11 cellular contexts compared by ENCODE assay signal in genomic region chr2:47357475-47357874, GRCh38. TPM values are rescaled to one million over a fixed set of nuclear protein-coding genes. Genes with fewer than 3 reads are reported as not detected.
DNase-seq lines count a peak whose midpoint lies in the region; ATAC-seq, FAIRE-seq and TF ChIP-seq lines count a peak whose summit lies in the region.
"Had no signal": no experiment of that assay in that cellular context is flagged by ENCODE, and none has a peak within 500 bp of the region (broad histone marks: within the 10 kb centered on the region; RNA-seq: fewer than 3 reads in every experiment).

No MANE protein-coding gene starts in this region.

- H3K4me3 ChIP-seq in HCT116 (replicated peaks in 1 of 2; ENCODE audit: low read depth in 1 of 2, low read length in 2 of 2) (peak overlapping the region in 1 of 2 experiments; percentile 10; a peak in 1 of 4 replicates), Peyer's patch (no peak overlapping the region), fibroblast of lung (replicated peaks in 1 of 4; ENCODE audit: control extremely low read depth in 1 of 4, insufficient read depth in 1 of 4, low read depth in 3 of 4, low read length in 4 of 4) (no peak overlapping the region), small intestine (ENCODE audit: low read depth in 1 of 2, low read length in 2 of 2) (no peak overlapping the region)
- H3K4me3 ChIP-seq: gastrocnemius medialis had no signal

- H3K36me3 ChIP-seq in HCT116 (ENCODE audit: control insufficient read depth in 1 of 2, insufficient read depth in 2 of 2, low read length in 2 of 2) (no peaks in the 10 kb centered on the region), Peyer's patch (no peaks in the 10 kb centered on the region), fibroblast of lung (ENCODE audit: control insufficient read depth, insufficient read depth, low read length) (no peaks in the 10 kb centered on the region), small intestine (ENCODE audit: control insufficient read depth in 2 of 2, insufficient read depth in 2 of 2, low read length in 2 of 2) (no peaks in the 10 kb centered on the region)
- H3K36me3 ChIP-seq: gastrocnemius medialis had no signal

- H3K9ac ChIP-seq in HCT116 (ENCODE audit: low read length) (0 out of 2 replicates have a peak overlapping the region, but pooled peaks have one; percentile 24), fibroblast of lung (ENCODE audit: insufficient read depth, low read length) (no peak overlapping the region)

- CTCF ChIA-PET in HCT116 (lab: Charles Lee): interaction anchor here (0.7 kb wide), 1 partner anchor 10 kb away, joined by 3 read pairs; no protein-coding TSS in a partner anchor

- TF ChIP-seq RAD21 in HCT116 (IDR thresholded peaks at IDR 0.05; ENCODE audit: low read depth): no peak

- H3K27ac ChIP-seq in HCT116 (ENCODE audit: low read depth, low read length) (peak overlapping the region; percentile 72), Peyer's patch (peak overlapping the region in 3 of 4 donors; percentile 50 to 94 (median 89)), fibroblast of lung (ENCODE audit: insufficient read depth, low read length) (no peak overlapping the region), small intestine (ENCODE audit: low read depth in 1 of 2, low read length in 1 of 2) (peak overlapping the region; percentile 72 to 75)
- H3K27ac ChIP-seq: gastrocnemius medialis had no signal

- FAIRE-seq in small intestine (lab: Jason Lieb, UNC): no peak

- 21 to 53% (median 27%) methylated on average over 4 of the region's 4 CpGs for WGBS in small intestine, 3 donors

- POLR2A ChIA-PET in HCT116 (lab: Charles Lee): no interaction called here

- H4K20me1 ChIP-seq in HCT116 (ENCODE audit: insufficient read depth): no peaks in the 10 kb centered on the region
- no peaks in the 10 kb centered on the region for H4K20me1 ChIP-seq in fibroblast of lung (ENCODE audit: control insufficient read depth, extremely low read depth, insufficient read depth, low read length)

- H3K27me3 ChIP-seq in HCT116 (ENCODE audit: insufficient read depth, low read length) (no peaks in the 10 kb centered on the region), Peyer's patch (no peaks in the 10 kb centered on the region), fibroblast of lung (ENCODE audit: control insufficient read depth, insufficient read depth, low read length) (no peaks in the 10 kb centered on the region), small intestine (ENCODE audit: control insufficient read depth in 2 of 2, insufficient read depth in 2 of 2, low read length in 2 of 2) (no peaks in the 10 kb centered on the region)
- H3K27me3 ChIP-seq: gastrocnemius medialis had no signal

- TF ChIP-seq CTCF in HCT116 (IDR thresholded peaks at IDR 0.05 in 2 of 3, conservative IDR thresholded peaks at IDR 0.05 in 1 of 3; ENCODE audit: borderline replicate concordance in 1 of 3, insufficient read depth in 1 of 3, low read depth in 2 of 3, low read length in 2 of 3): no peak
- TF ChIP-seq CTCF in Peyer's patch (IDR thresholded peaks at IDR 0.05): no peak
- TF ChIP-seq CTCF in fibroblast of lung (conservative IDR thresholded peaks at IDR 0.05 in 1 of 2, IDR thresholded peaks at IDR 0.05 in 1 of 2; ENCODE audit: low read depth in 1 of 2, low read length in 2 of 2): no peak

- H2AFZ ChIP-seq in HCT116 (ENCODE audit: low read depth, low read length, poor library complexity, severe bottlenecking) (peak overlapping the region; percentile 3), fibroblast of lung (ENCODE audit: low read length) (no peak overlapping the region)

- no TSS peak for BruUV-seq in HCT116 (replicated peaks; lab: Mats Ljungman, UMichigan)

- ATAC-seq in HCT116 (no peak), GM18909 (IDR thresholded peaks at IDR 0.05; ENCODE audit: poor library complexity, unreplicated experiment) (no peak), GM21825 (IDR thresholded peaks at IDR 0.05; ENCODE audit: unreplicated experiment) (no peak)
- ATAC-seq: gastrocnemius medialis, Panc1 had no signal

- H3K9me2 ChIP-seq in HCT116 (ENCODE audit: insufficient read depth): no peaks in the 10 kb centered on the region

- H3K4me1 ChIP-seq in HCT116 (ENCODE audit: control insufficient read depth in 1 of 2, insufficient read depth in 2 of 2, low read length in 2 of 2): peaks cover 44 to 65% of the 10 kb centered on the region in 2 experiments
- peaks cover 0 to 53% (median 3%) of the 10 kb centered on the region in 4 donors for H3K4me1 ChIP-seq in Peyer's patch
- peaks cover 4% of the 10 kb centered on the region for H3K4me1 ChIP-seq in fibroblast of lung (ENCODE audit: control insufficient read depth, extremely low read depth, insufficient read depth, low read length)
- H3K4me1 ChIP-seq in small intestine (ENCODE audit: control insufficient read depth in 2 of 2, insufficient read depth in 1 of 2, low read depth in 1 of 2, low read length in 1 of 2): peaks cover 0 to 6% of the 10 kb centered on the region in 2 donors
- H3K4me1 ChIP-seq: gastrocnemius medialis had no signal

- RAD21 ChIA-PET in HCT116 (lab: Charles Lee; ENCODE audit: low non-redundant PET in 1 of 2, low total read pairs in 2 of 2, uncharacterized antibody in 2 of 2, unreplicated experiment in 2 of 2): interaction anchor here in 1 of 2 experiments (1.2 kb wide), 1 partner anchor 17 kb away, joined by 3 read pairs; no protein-coding TSS in a partner anchor

- no peaks in the 10 kb centered on the region for H3K9me3 ChIP-seq in HCT116 (ENCODE audit: control insufficient read depth in 1 of 2, insufficient read depth in 1 of 2, low read depth in 1 of 2, low read length in 2 of 2)
- H3K9me3 ChIP-seq in Peyer's patch: no peaks in the 10 kb centered on the region
- no peaks in the 10 kb centered on the region for H3K9me3 ChIP-seq in fibroblast of lung (ENCODE audit: control insufficient read depth, insufficient read depth, low read depth, low read length)
- no peaks in the 10 kb centered on the region for H3K9me3 ChIP-seq in small intestine (ENCODE audit: control insufficient read depth, low read depth)
- H3K9me3 ChIP-seq: gastrocnemius medialis had no signal

- H3K79me2 ChIP-seq in HCT116 (ENCODE audit: insufficient read depth, low read length) (no peaks in the 10 kb centered on the region), fibroblast of lung (ENCODE audit: control insufficient read depth, insufficient read depth, low read length) (no peaks in the 10 kb centered on the region)

- DNase-seq in HCT116 (ENCODE audit: low read depth, low spot score) (no peak), Peyer's patch (peak in 1 of 3 donors; percentile 79), fibroblast of lung (ENCODE audit: low read depth in 2 of 2) (peak; percentile 49 to 89), small intestine (peak; percentile 96), NCI-H2107 (lab: John Stamatoyannopoulos, UW) (no peak)
- DNase-seq: activated CD4-positive, alpha-beta T cell treated with anti-CD3 and anti-CD28 coated beads for 4 hours; gastrocnemius medialis had no signal

- TF ChIP-seq POLR2A in HCT116 (IDR thresholded peaks at IDR 0.05; ENCODE audit: borderline replicate concordance, extremely low read depth, insufficient read depth, insufficient read length) (no peak), Peyer's patch (IDR thresholded peaks at IDR 0.05) (peak in 1 of 2 donors; percentile 64)

- intact Hi-C loops in HCT116 (cut with micrococcal nuclease): no loop called here

- H3K4me2 ChIP-seq in HCT116 (ENCODE audit: low read length) (peak overlapping the region; percentile 66), fibroblast of lung (ENCODE audit: extremely low read depth, insufficient read depth, low read length) (peak overlapping the region; percentile 9)

TF ChIP-seq in HCT116, 20 proteins besides CTCF, POLR2A, EP300 and RAD21:
- TF ChIP-seq SIN3A (IDR thresholded peaks at IDR 0.05; ENCODE audit: low read depth) (no peak), CBX3 (IDR thresholded peaks at IDR 0.05; ENCODE audit: low read depth) (no peak), POLR2AphosphoS5 (IDR thresholded peaks at IDR 0.05; ENCODE audit: low read depth, low read length) (peak; percentile 24; the same call in 1 of the 2 replicates), SP1 (IDR thresholded peaks at IDR 0.05; ENCODE audit: low read depth) (peak; percentile 41; the same call in 1 of the 2 replicates), ZFX (IDR thresholded peaks at IDR 0.05) (no peak)
- TF ChIP-seq, protein P1, sequence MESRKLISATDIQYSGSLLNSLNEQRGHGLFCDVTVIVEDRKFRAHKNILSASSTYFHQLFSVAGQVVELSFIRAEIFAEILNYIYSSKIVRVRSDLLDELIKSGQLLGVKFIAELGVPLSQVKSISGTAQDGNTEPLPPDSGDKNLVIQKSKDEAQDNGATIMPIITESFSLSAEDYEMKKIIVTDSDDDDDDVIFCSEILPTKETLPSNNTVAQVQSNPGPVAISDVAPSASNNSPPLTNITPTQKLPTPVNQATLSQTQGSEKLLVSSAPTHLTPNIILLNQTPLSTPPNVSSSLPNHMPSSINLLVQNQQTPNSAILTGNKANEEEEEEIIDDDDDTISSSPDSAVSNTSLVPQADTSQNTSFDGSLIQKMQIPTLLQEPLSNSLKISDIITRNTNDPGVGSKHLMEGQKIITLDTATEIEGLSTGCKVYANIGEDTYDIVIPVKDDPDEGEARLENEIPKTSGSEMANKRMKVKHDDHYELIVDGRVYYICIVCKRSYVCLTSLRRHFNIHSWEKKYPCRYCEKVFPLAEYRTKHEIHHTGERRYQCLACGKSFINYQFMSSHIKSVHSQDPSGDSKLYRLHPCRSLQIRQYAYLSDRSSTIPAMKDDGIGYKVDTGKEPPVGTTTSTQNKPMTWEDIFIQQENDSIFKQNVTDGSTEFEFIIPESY (IDR thresholded peaks at IDR 0.05; ENCODE audit: extremely low read depth, insufficient replicate concordance, low read length): no peak

RNA-seq across cellular contexts. Expression of gene EPCAM, which starts 11.6 kb away (rescaled TPM):
- total RNA-seq in HCT116 (2021; ENCODE audit: unreplicated experiment) (274 TPM), Peyer's patch (100 to 1,000 TPM in 3 of 4 donors, 10 to 100 TPM in 1; 62.7 to 969 (median 724) TPM), fibroblast of lung (0.50 and 1.0 TPM in 2 replicates)
- polyA plus RNA-seq in HCT116 (2012): 191 and 235 TPM in 2 replicates
- polyA plus RNA-seq in fibroblast of lung (0.23 and 0.34 TPM in 2 replicates), small intestine (100 to 1,000 TPM; 580 to 727 (median 671) TPM)
- polyA plus RNA-seq in fibroblast of lung (2012): 0.24 and 0.32 TPM in 2 replicates
- not detected in 2 replicates for polyA minus RNA-seq in fibroblast of lung (ENCODE audit: low replicate concordance)
- total RNA-seq: mononuclear cell had no signal

RNA-seq across cellular contexts. Expression of gene MSH2, which starts 45.5 kb away (rescaled TPM):
- total RNA-seq in HCT116 (2021; ENCODE audit: unreplicated experiment) (54.9 TPM), Peyer's patch (10 to 100 TPM in 1 of 4 donors, 1 to 10 TPM in 3; 5.8 to 23.1 (median 9.2) TPM), fibroblast of lung (18.7 and 19.7 TPM in 2 replicates)
- polyA plus RNA-seq in HCT116 (2012): 11.9 and 17.4 TPM in 2 replicates
- polyA plus RNA-seq in fibroblast of lung (15.4 and 27.2 TPM in 2 replicates), small intestine (10 to 100 TPM in 1 of 3 donors, 1 to 10 TPM in 2; 4.0 to 15.7 (median 4.9) TPM)
- 12.8 and 23.6 TPM in 2 replicates for polyA plus RNA-seq in fibroblast of lung (2012)
- 2.1 and 3.3 TPM in 2 replicates for polyA minus RNA-seq in fibroblast of lung (ENCODE audit: low replicate concordance)

Comparison
In these comparisons a context has a peak if more than half of its experiments do, and no peak if none do; other contexts are left out.
1. DNase-seq: peak in fibroblast of lung (2 of 2) and small intestine (single experiment); none in HCT116 (single experiment) and NCI-H2107 (single experiment).
2. RNA of gene EPCAM, which starts 11.6 kb away (total RNA-seq): 62.7 to 969 TPM in Peyer's patch and 274 TPM in HCT116 (single experiment); 0.50 to 1.0 TPM in fibroblast of lung; every median in the first group is over 10 times any median in the second.